ENCODE assay signal across 24 cellular contexts in the genomic region with DNA sequence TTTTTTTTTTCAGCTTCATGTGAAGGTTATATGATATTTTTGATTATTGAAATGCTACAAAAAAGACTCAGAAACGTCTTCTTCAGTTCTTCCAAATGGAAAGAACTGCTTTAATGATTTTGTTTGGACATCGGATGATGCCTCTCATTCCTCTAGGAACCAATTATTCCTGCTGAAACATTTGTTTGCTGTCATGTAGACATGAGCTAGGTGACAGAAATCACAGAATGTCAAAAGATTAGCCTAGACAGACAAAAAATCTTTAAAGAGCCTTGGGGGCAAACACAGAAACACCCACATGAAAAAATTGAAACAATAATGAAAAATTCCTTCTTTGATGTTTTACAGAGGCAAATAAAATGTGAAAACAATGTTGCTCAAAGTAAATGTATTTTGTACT.
"Had no signal": no experiment of that assay in that cellular context is flagged by ENCODE, and none has a peak within 500 bp of the region (broad histone marks: within the 10 kb centered on the region; RNA-seq: fewer than 3 reads in every experiment).

No MANE protein-coding gene starts in this region.

- DNase-seq: stimulated activated CD4-positive, alpha-beta T cell treated with anti-CD3 and anti-CD28 coated beads, Interleukin-2, amount 100 ng/mL, for 48 hours; stimulated activated CD4-positive, alpha-beta T cell treated with anti-CD3 and anti-CD28 coated beads, Interleukin-4, amount 100 ng/mL, for 1 hour; stimulated activated CD4-positive, alpha-beta T cell treated with anti-CD3 and anti-CD28 coated beads, Interleukin-4, amount 100 ng/mL, for 24 hours; stimulated activated CD4-positive, alpha-beta T cell treated with anti-CD3 and anti-CD28 coated beads, Interleukin-4, amount 100 ng/mL, for 4 hours; stimulated activated CD8-positive, alpha-beta memory T cell treated with anti-CD3 and anti-CD28 coated beads, Interleukin-4, amount 100 ng/mL, for 48 hours; stimulated activated naive B cell treated with anti-CD40 and anti-IgM and Interleukin-4, amounts not matched to agents 10 μg/mL and 1 μg/mL and 100 μg/mL, for 72 hours; stimulated activated naive CD4-positive, alpha-beta T cell; stimulated activated naive CD4-positive, alpha-beta T cell treated with Interleukin-2 at 50 U/mL for 16 hours; stimulated activated naive CD8-positive, alpha-beta T cell treated with anti-CD3 and anti-CD28 coated beads, Interleukin-15, amount 100 ng/mL, for 72 hours; stimulated activated naive CD8-positive, alpha-beta T cell treated with anti-CD3 and anti-CD28 coated beads, Interleukin-15, Interleukin-2, amounts not matched to agents 100 U/mL and 50 U/mL, for 24 hours; stomach; substantia nigra; testis; thyroid gland; tibial artery; transverse colon; trophoblast cell; upper lobe of left lung; upper lobe of right lung; uterus had no signal

- H3K9me3 ChIP-seq: stomach, suprapubic skin, testis, thoracic aorta, thyroid gland, tibial artery, tibial nerve, transverse colon, upper lobe of left lung, upper lobe of right lung, uterus, vagina had no signal

- H3K36me3 ChIP-seq: stomach, suprapubic skin, thoracic aorta, thyroid gland, tibial artery, tibial nerve, transverse colon, upper lobe of left lung, upper lobe of right lung, uterus, vagina had no signal

- H3K27me3 ChIP-seq: stomach, suprapubic skin, testis, thyroid gland, tibial artery, tibial nerve, transverse colon, upper lobe of left lung, upper lobe of right lung, uterus, vagina had no signal

- H3K27ac ChIP-seq: stomach, suprapubic skin, testis, thoracic aorta, thyroid gland, tibial artery, tibial nerve, transverse colon, upper lobe of left lung, upper lobe of right lung, uterus, vagina had no signal

- H3K4me3 ChIP-seq: stomach, suprapubic skin, testis, thoracic aorta, thyroid gland, tibial artery, tibial nerve, transverse colon, upper lobe of left lung, upper lobe of right lung, uterus, vagina had no signal
